ENCODE assay signal across 8 cellular contexts in genomic region chr14:89954045-89955021, GRCh38. TPM values are rescaled to one million over a fixed set of nuclear protein-coding genes. Genes with fewer than 3 reads are reported as not detected.
DNase-seq lines count a peak whose midpoint lies in the region; ATAC-seq and TF ChIP-seq lines count a peak whose summit lies in the region.

A gene with protein sequence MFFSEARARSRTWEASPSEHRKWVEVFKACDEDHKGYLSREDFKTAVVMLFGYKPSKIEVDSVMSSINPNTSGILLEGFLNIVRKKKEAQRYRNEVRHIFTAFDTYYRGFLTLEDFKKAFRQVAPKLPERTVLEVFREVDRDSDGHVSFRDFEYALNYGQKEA (minus strand): TSS chr14:89954730. CDS start chr14:89954660, 70 bp downstream.

- H3K36me3 ChIP-seq in CD4-positive, alpha-beta memory T cell (ENCODE audit: insufficient read depth, low read length) = peaks cover 4% of the 10 kb centered on the region
- H3K36me3 ChIP-seq in duodenal mucosa (ENCODE audit: control insufficient read depth in 1 of 2, insufficient read depth in 2 of 2, low read length in 2 of 2) = peaks cover 0 to 10% of the 10 kb centered on the region in 2 donors

- H3K9me3 Mint-ChIP-seq in CD4-positive, alpha-beta memory T cell = no peaks in the 10 kb centered on the region
- H3K9me3 Mint-ChIP-seq in activated CD8-positive, alpha-beta T cell treated with anti-CD3 and anti-CD28 coated beads for 36 hours = peaks cover 4% of the 10 kb centered on the region

- peaks cover 30% of the 10 kb centered on the region for H3K4me1 ChIP-seq in CD4-positive, alpha-beta memory T cell (ENCODE audit: insufficient read depth, low read length)
- peaks cover 13 to 27% of the 10 kb centered on the region in 2 donors for H3K4me1 ChIP-seq in duodenal mucosa (ENCODE audit: control insufficient read depth in 1 of 2, insufficient read depth in 2 of 2, low read length in 2 of 2)

- TF ChIP-seq POLR2A in lower leg skin (IDR thresholded peaks at IDR 0.05) = no peak

- peak; percentile 96 to 98 (median 98) for DNase-seq in CD4-positive, alpha-beta memory T cell
- DNase-seq in HK-2 (ENCODE audit: unreplicated experiment) = peak; percentile 97
- peak; percentile 91 for DNase-seq in NCI-H82 treated with DMSO at 0.1 percent for 48 hours (lab: John Stamatoyannopoulos, UW; ENCODE audit: unreplicated experiment)
- peak; percentile 97 for DNase-seq in activated CD8-positive, alpha-beta T cell treated with anti-CD3 and anti-CD28 coated beads for 36 hours
- peak; percentile 98 to 99 for DNase-seq in lower leg skin (ENCODE audit: low spot score in 2 of 2)
- DNase-seq in stimulated activated CD4-positive, alpha-beta T cell treated with anti-CD3 and anti-CD28 coated beads, Interleukin-4, amount 100 ng/mL, for 48 hours (ENCODE audit: low read depth in 2 of 2) = peak; percentile 87 to 94

- peak within 1 kb of the TSS; percentile 62 to 90 for H3K4me3 ChIP-seq in CD4-positive, alpha-beta memory T cell (ENCODE audit: low read length in 2 of 2)
- H3K4me3 ChIP-seq in duodenal mucosa (ENCODE audit: low read depth in 1 of 2, low read length in 2 of 2) (peak within 1 kb of the TSS; percentile 93 to 99), lower leg skin (ENCODE audit: low read depth, poor library complexity, severe bottlenecking) (peak within 1 kb of the TSS; percentile 69)

- peak within 1 kb of the TSS; percentile 72 to 87 for H3K9ac ChIP-seq in duodenal mucosa (ENCODE audit: low read depth in 1 of 2, low read length in 2 of 2)

- H3K27ac ChIP-seq in CD4-positive, alpha-beta memory T cell (ENCODE audit: low read depth, low read length) = peak within 1 kb of the TSS; percentile 97
- peak within 1 kb of the TSS; percentile 55 for H3K27ac ChIP-seq in duodenal mucosa (ENCODE audit: low read depth, low read length)

- POLR2A ChIA-PET in CD4-positive, alpha-beta memory T cell (lab: Charles Lee; ENCODE audit: partially characterized antibody) = interaction anchor here (0.8 to 2.4 kb wide), 2 partner anchors 302 to 428 kb away, joined by 4 to 13 read pairs; partner anchors contain the start of gene PSMC1
- POLR2A ChIA-PET in activated CD8-positive, alpha-beta T cell treated with anti-CD3 and anti-CD28 coated beads for 36 hours (lab: Charles Lee) = interaction anchor here (0.8 to 2.7 kb wide), 3 partner anchors 9 to 430 kb away, joined by 4 to 14 read pairs (median 4); no protein-coding TSS in a partner anchor

- CTCF ChIA-PET in CD4-positive, alpha-beta memory T cell (lab: Charles Lee; ENCODE audit: partially characterized antibody) = interaction anchor here (1.3 to 5.0 kb wide), 4 partner anchors 16 to 539 kb away, joined by 3 to 34 read pairs (median 16); no protein-coding TSS in a partner anchor
- CTCF ChIA-PET in activated CD8-positive, alpha-beta T cell treated with anti-CD3 and anti-CD28 coated beads for 36 hours (lab: Charles Lee) = interaction anchor here (1.1 to 4.7 kb wide), 4 partner anchors 15 to 927 kb away, joined by 3 to 28 read pairs (median 12); no protein-coding TSS in a partner anchor

- TF ChIP-seq CTCF in activated CD8-positive, alpha-beta T cell treated with anti-CD3 and anti-CD28 coated beads for 36 hours (IDR thresholded peaks at IDR 0.05) = no peak
- no peak for TF ChIP-seq CTCF in lower leg skin (IDR thresholded peaks at IDR 0.05)

- H3K9me3 ChIP-seq in CD4-positive, alpha-beta memory T cell (ENCODE audit: control insufficient read depth in 1 of 2, low read length in 2 of 2) = no peaks in the 10 kb centered on the region
- no peaks in the 10 kb centered on the region for H3K9me3 ChIP-seq in duodenal mucosa (ENCODE audit: control insufficient read depth in 1 of 2, low read length in 2 of 2)

- H3K27ac Mint-ChIP-seq in CD4-positive, alpha-beta memory T cell = peak within 1 kb of the TSS; percentile 88 to 97 (median 96)
- peak within 1 kb of the TSS; percentile 92 for H3K27ac Mint-ChIP-seq in activated CD8-positive, alpha-beta T cell treated with anti-CD3 and anti-CD28 coated beads for 36 hours

- H3K4me1 Mint-ChIP-seq in CD4-positive, alpha-beta memory T cell = peaks cover 27 to 49% (median 38%) of the 10 kb centered on the region in 4 donors
- H3K4me1 Mint-ChIP-seq in activated CD8-positive, alpha-beta T cell treated with anti-CD3 and anti-CD28 coated beads for 36 hours (ENCODE audit: low read depth) = peaks cover 31% of the 10 kb centered on the region

- H3K36me3 Mint-ChIP-seq in CD4-positive, alpha-beta memory T cell = peaks cover 10 to 21% of the 10 kb centered on the region in 2 donors
- H3K36me3 Mint-ChIP-seq in activated CD8-positive, alpha-beta T cell treated with anti-CD3 and anti-CD28 coated beads for 36 hours (ENCODE audit: low read depth) = peaks cover 32% of the 10 kb centered on the region

- 2% methylated on average over 37 to 44 of the region's 44 CpGs for WGBS in lower leg skin, 2 donors

- peak; percentile 84 for ATAC-seq in GM19452 (IDR thresholded peaks at IDR 0.05; ENCODE audit: unreplicated experiment)
- ATAC-seq in activated CD8-positive, alpha-beta T cell treated with anti-CD3 and anti-CD28 coated beads for 36 hours = peak; percentile 86

- peak within 1 kb of the TSS; percentile 95 to 98 (median 97) for H3K4me3 Mint-ChIP-seq in CD4-positive, alpha-beta memory T cell
- peak within 1 kb of the TSS; percentile 92 for H3K4me3 Mint-ChIP-seq in activated CD8-positive, alpha-beta T cell treated with anti-CD3 and anti-CD28 coated beads for 36 hours

- H3K27me3 ChIP-seq in CD4-positive, alpha-beta memory T cell (ENCODE audit: insufficient read depth, low read length) = no peaks in the 10 kb centered on the region
- no peaks in the 10 kb centered on the region for H3K27me3 ChIP-seq in duodenal mucosa (ENCODE audit: control insufficient read depth in 1 of 2, insufficient read depth in 2 of 2, low read length in 2 of 2)

- no peaks in the 10 kb centered on the region for H3K27me3 Mint-ChIP-seq in CD4-positive, alpha-beta memory T cell
- no peaks in the 10 kb centered on the region for H3K27me3 Mint-ChIP-seq in activated CD8-positive, alpha-beta T cell treated with anti-CD3 and anti-CD28 coated beads for 36 hours

- intact Hi-C loops in CD4-positive, alpha-beta memory T cell (cut with micrococcal nuclease) = loop anchor here (1.0 to 10.0 kb wide), 11 partner anchors 232 to 1400 kb away; partner anchors contain the start of genes CALM1, EML5, NRDE2 and PSMC1
- intact Hi-C loops in activated CD8-positive, alpha-beta T cell treated with anti-CD3 and anti-CD28 coated beads for 36 hours (cut with micrococcal nuclease) = loop anchor here (5.0 kb wide), 1 partner anchor 337 kb away; no protein-coding TSS in a partner anchor
- intact Hi-C loops in lower leg skin (cut with DNase I; ENCODE audit: low total_unique reads) = no loop called here

RNA-seq across cellular contexts. Expression of the gene that starts here (rescaled TPM):
- total RNA-seq in CD4-positive, alpha-beta memory T cell = 1 to 10 TPM; 1.3 to 2.5 TPM
- polyA plus RNA-seq in CD4-positive, alpha-beta memory T cell = 1 to 10 TPM in 1 of 2 donors, under 1 TPM in 1; 0.36 to 2.6 TPM
- total RNA-seq in activated CD8-positive, alpha-beta T cell treated with anti-CD3 and anti-CD28 coated beads for 36 hours = 1 to 10 TPM; 6.6 to 8.4 TPM
- 1 to 10 TPM; 2.6 to 9.6 (median 4.7) TPM for total RNA-seq in lower leg skin

Comparison
In these comparisons a context has a peak if more than half of its experiments do, and no peak if none do; other contexts are left out.
1. Peak in every context shown above with its lines: DNase-seq, ATAC-seq, H3K4me3 ChIP-seq and H3K27ac ChIP-seq.